Comparison of ENCODE assay signal across 8 cellular contexts in genomic region chr3:4720316-4721075, GRCh38.
DNase-seq lines count a peak whose midpoint lies in the region; ATAC-seq and TF ChIP-seq lines count a peak whose summit lies in the region.

No MANE protein-coding gene starts in this region.

- intact Hi-C loops in A673 (cut with micrococcal nuclease; ENCODE audit: unreplicated experiment): no loop called here
- intact Hi-C loops in lower leg skin (cut with DNase I; ENCODE audit: low total_unique reads): loop anchor here (5.0 kb wide), 1 partner anchor 257 kb away; the partner anchor contains the start of gene BHLHE40
- intact Hi-C loops in upper lobe of right lung (cut with DNase I): no loop called here

- ATAC-seq in upper lobe of right lung: peak; percentile 79

- in situ Hi-C loops in GM13976 (cut with MboI; ENCODE audit: low sequenced_read_pairs, unreplicated experiment): loop anchor here (10.0 kb wide), 1 partner anchor 254 kb away; the partner anchor contains the start of gene BHLHE40

- H3K36me3 ChIP-seq in A673 (ENCODE audit: insufficient read depth, low read length, poor library complexity, severe bottlenecking): no peaks in the 10 kb centered on the region
- H3K36me3 ChIP-seq in Peyer's patch: peaks cover 0 to 8% (median 0%) of the 10 kb centered on the region in 3 donors
- H3K36me3 ChIP-seq in upper lobe of right lung: peaks cover 10% of the 10 kb centered on the region

- no peak overlapping the region for H3K27ac ChIP-seq in A673 (ENCODE audit: low read depth, low read length, poor library complexity, severe bottlenecking)
- peak overlapping the region in 3 of 4 donors; percentile 19 to 79 (median 61) for H3K27ac ChIP-seq in Peyer's patch
- H3K27ac ChIP-seq in upper lobe of right lung: peak overlapping the region; percentile 59

- DNase-seq in A673 (ENCODE audit: low spot score) (peak; percentile 53), GM13976 (ENCODE audit: low spot score) (peak; percentile 40), Peyer's patch (peak in 2 of 3 donors; percentile 29 to 69), dedifferentiated amniotic fluid mesenchymal stem cell (ENCODE audit: extremely low spot score) (peak; percentile 30), lower leg skin (ENCODE audit: low spot score in 2 of 2) (peak; percentile 73 to 89), upper lobe of right lung (no peak), NCI-H2081 treated with DMSO at 0.1 percent for 48 hours (lab: John Stamatoyannopoulos, UW) (no peak)
- DNase-seq in stimulated activated CD4-positive, alpha-beta T cell treated with anti-CD3 and anti-CD28 coated beads, Interleukin-12 subunit alpha, Interleukin-12 subunit beta, amount 100 ng/mL, for 4 hours: no peak

- WGBS in lower leg skin, 2 donors: 25 to 32% methylated on average over 12 of the region's 12 CpGs

- BruUV-seq in A673 (replicated peaks; lab: Mats Ljungman, UMichigan): no TSS peak

- H3K4me3 ChIP-seq in A673 (ENCODE audit: low read depth, low read length, poor library complexity, severe bottlenecking) (no peak overlapping the region), Peyer's patch (no peak overlapping the region), lower leg skin (ENCODE audit: low read depth, poor library complexity, severe bottlenecking) (no peak overlapping the region), upper lobe of right lung (no peak overlapping the region)

- H3K27me3 ChIP-seq in A673 (replicated peaks; ENCODE audit: insufficient read depth, low read depth, low read length, poor library complexity): no peaks in the 10 kb centered on the region
- H3K27me3 ChIP-seq in Peyer's patch: no peaks in the 10 kb centered on the region
- H3K27me3 ChIP-seq in upper lobe of right lung: no peaks in the 10 kb centered on the region

- CTCF ChIA-PET in A673 (lab: Charles Lee): interaction anchor here (0.6 to 0.7 kb wide), 2 partner anchors 9 to 337 kb away, joined by 4 to 9 read pairs; no protein-coding TSS in a partner anchor

- POLR2A ChIA-PET in A673 (lab: Charles Lee; ENCODE audit: low non-redundant PET): no interaction called here

- H3K4me1 ChIP-seq in A673 (ENCODE audit: insufficient read depth, low read length, poor library complexity, severe bottlenecking) (peaks cover 13% of the 10 kb centered on the region), Peyer's patch (peaks cover 0 to 38% (median 0%) of the 10 kb centered on the region in 4 donors), upper lobe of right lung (peaks cover 59% of the 10 kb centered on the region)

- TF ChIP-seq POLR2A in Peyer's patch (IDR thresholded peaks at IDR 0.05) (no peak), lower leg skin (IDR thresholded peaks at IDR 0.05) (no peak)

- H3K9me3 ChIP-seq in A673 (ENCODE audit: low read depth, low read length, poor library complexity, severe bottlenecking) (no peaks in the 10 kb centered on the region), Peyer's patch (no peaks in the 10 kb centered on the region), upper lobe of right lung (no peaks in the 10 kb centered on the region)

- TF ChIP-seq CTCF in A673 (conservative IDR thresholded peaks at IDR 0.05; ENCODE audit: low read depth, low read length) (peak; percentile 47), GM13976 (IDR thresholded peaks at IDR 0.05; ENCODE audit: borderline replicate concordance, control extremely low read depth, extremely low read depth, insufficient read depth, missing control alignments) (no peak), Peyer's patch (IDR thresholded peaks at IDR 0.05) (peak in 4 of 6 experiments; percentile 20 to 55 (median 50)), lower leg skin (IDR thresholded peaks at IDR 0.05) (peak in 1 of 3 donors; percentile 12), upper lobe of right lung (IDR thresholded peaks at IDR 0.05) (peak; percentile 50)

Comparison
In these comparisons a context has a peak if more than half of its experiments do, and no peak if none do; other contexts are left out.
1. DNase-seq: peak in A673 (single experiment), GM13976 (single experiment), Peyer's patch (2 of 3), dedifferentiated amniotic fluid mesenchymal stem cell (single experiment) and lower leg skin (2 of 2); none in upper lobe of right lung (single experiment), stimulated activated CD4-positive, alpha-beta T cell treated with anti-CD3 and anti-CD28 coated beads, Interleukin-12 subunit alpha, Interleukin-12 subunit beta, amount 100 ng/mL, for 4 hours (single experiment) and NCI-H2081 treated with DMSO at 0.1 percent for 48 hours (single experiment).